16 cellular contexts compared by ENCODE assay signal in genomic region chr22:17675584-17675983, GRCh38. TPM values are rescaled to one million over a fixed set of nuclear protein-coding genes. Genes with fewer than 3 reads are reported as not detected.
DNase-seq lines count a peak whose midpoint lies in the region; ATAC-seq and TF ChIP-seq lines count a peak whose summit lies in the region.
"Had no signal": no experiment of that assay in that cellular context is flagged by ENCODE, and none has a peak within 500 bp of the region (broad histone marks: within the 10 kb centered on the region; RNA-seq: fewer than 3 reads in every experiment).

No MANE protein-coding gene starts in this region.

- intact Hi-C loops in IMR-90 (cut with micrococcal nuclease): no loop called here

- no peak overlapping the region for H2AK9ac ChIP-seq in IMR-90 (replicated peaks; ENCODE audit: low read depth, low read length, poor library complexity)

- H4K91ac ChIP-seq in IMR-90 (ENCODE audit: insufficient read depth, low read depth, low read length): no peak overlapping the region

- H3K27me3 ChIP-seq in IMR-90 (ENCODE audit: control insufficient read depth, insufficient read depth, low read length) (no peaks in the 10 kb centered on the region), neural cell (ENCODE audit: insufficient read depth, low read depth, low read length) (no peaks in the 10 kb centered on the region)

- no peak overlapping the region for H3K4ac ChIP-seq in IMR-90 (ENCODE audit: low read depth, low read length)

- ATAC-seq in IMR-90 (ENCODE audit: low read depth): no peak

- peak; percentile 4 for TF ChIP-seq EP300 in neural cell (conservative IDR thresholded peaks at IDR 0.05; ENCODE audit: poor library complexity, severe bottlenecking)

- dilution Hi-C loops in IMR-90 (cut with HindIII; ENCODE audit: low sequenced_read_pairs, unreplicated experiment): no loop called here

- H2AFZ ChIP-seq in IMR-90 (replicated peaks; ENCODE audit: low read length, poor library complexity): no peak overlapping the region
- H2AFZ ChIP-seq in neural cell (ENCODE audit: low read depth, low read length): no peak overlapping the region
- H2AFZ ChIP-seq: PC-9 had no signal

- in situ Hi-C loops in IMR-90 (cut with MboI; ENCODE audit: low sequenced_read_pairs): no loop called here

- H3K9me1 ChIP-seq in IMR-90 (ENCODE audit: insufficient read depth, low read length): peaks cover 9% of the 10 kb centered on the region

- H3K27ac ChIP-seq in IMR-90 (ENCODE audit: insufficient read depth, low read length) (no peak overlapping the region), neural cell (ENCODE audit: low read length) (peak overlapping the region; percentile 32)
- H3K27ac ChIP-seq: PC-9 had no signal

- WGBS in IMR-90 (ENCODE audit: extremely low coverage in 2 of 2, insufficient read length in 1 of 2), 2 experiments: no CpG with 5 or more reads among the region's 1 CpG

- H2BK15ac ChIP-seq in IMR-90 (ENCODE audit: low read depth, low read length): no peak overlapping the region

- H2BK5ac ChIP-seq in IMR-90 (ENCODE audit: low read depth, low read length, poor library complexity, severe bottlenecking): no peak overlapping the region

- no TSS peak for BruUV-seq in IMR-90 (replicated peaks; lab: Mats Ljungman, UMichigan)

- no peak for DNase-seq in IMR-90
- DNase-seq in NOMO-1 treated with DMSO at 0.1 percent for 48 hours (lab: John Stamatoyannopoulos, UW; ENCODE audit: unreplicated experiment): peak; percentile 72
- peak; percentile 11 for DNase-seq in amniotic epithelial cell (ENCODE audit: low read depth)
- no peak for DNase-seq in A172 (ENCODE audit: low spot score)
- DNase-seq in NCI-H69 (lab: John Stamatoyannopoulos, UW): no peak
- no peak for DNase-seq in NCI-H1105 (lab: John Stamatoyannopoulos, UW)
- DNase-seq in NK-92 treated with Interleukin-12 subunit alpha and Interleukin-12 subunit beta, amount 100 ng/mL, for 24 hours (lab: John Stamatoyannopoulos, UW): no peak
- DNase-seq: DMS79 treated with DMSO at 0.1 percent for 48 hours, HCEC 1CT, KBM-7, NCI-H1417, NCI-H187 treated with DMSO at 0.1 percent for 48 hours, NCI-H446, PC-9, T1000 had no signal

- peaks cover 22 to 56% of the 10 kb centered on the region in 2 experiments for H3K79me1 ChIP-seq in IMR-90 (ENCODE audit: low read depth in 1 of 2, low read length in 2 of 2)

- peaks cover 1% of the 10 kb centered on the region; the same call in 1 of the 2 replicates for H3K36me3 ChIP-seq in IMR-90 (ENCODE audit: control insufficient read depth, insufficient read depth, low read length)
- H3K36me3 ChIP-seq in neural cell (ENCODE audit: insufficient read depth, low read length): no peaks in the 10 kb centered on the region

- no peak overlapping the region for H2BK120ac ChIP-seq in IMR-90 (ENCODE audit: low read depth, low read length)

- H3K4me2 ChIP-seq in IMR-90 (ENCODE audit: low read depth, low read length) (no peak overlapping the region), neural cell (ENCODE audit: low read length) (no peak overlapping the region)
- H3K4me2 ChIP-seq: PC-9 had no signal

- no peaks in the 10 kb centered on the region for H3F3A ChIP-seq in neural cell (ENCODE audit: insufficient read depth, low read length, poor library complexity, severe bottlenecking)

- H3K18ac ChIP-seq in IMR-90 (ENCODE audit: low read depth, low read length): no peak overlapping the region

- peaks cover 4% of the 10 kb centered on the region; the same call in 1 of the 2 replicates for H4K20me1 ChIP-seq in IMR-90 (ENCODE audit: insufficient read depth, low read length)
- no peaks in the 10 kb centered on the region for H4K20me1 ChIP-seq in neural cell (ENCODE audit: insufficient read depth)

- H4K8ac ChIP-seq in IMR-90 (ENCODE audit: low read depth in 2 of 2, low read length in 2 of 2): no peak overlapping the region

- H4K5ac ChIP-seq in IMR-90 (ENCODE audit: low read depth, low read length): no peak overlapping the region

- CTCF ChIA-PET in IMR-90 (lab: Yijun Ruan, JAX): no interaction called here

- no peak overlapping the region for H2BK20ac ChIP-seq in IMR-90 (ENCODE audit: low read depth, low read length)

- H3K9ac ChIP-seq in IMR-90 (ENCODE audit: low read depth, low read length) (no peak overlapping the region), neural cell (ENCODE audit: low read length) (no peak overlapping the region)

- no peak overlapping the region for H3K14ac ChIP-seq in IMR-90 (replicated peaks; ENCODE audit: low read depth, low read length)

- TF ChIP-seq CTCF in IMR-90 (conservative IDR thresholded peaks at IDR 0.05; ENCODE audit: low read depth, low read length) (no peak), neural cell (IDR thresholded peaks at IDR 0.05; ENCODE audit: poor library complexity, severe bottlenecking) (no peak)

- peaks cover 7% of the 10 kb centered on the region; the same call in 1 of the 2 replicates for H3K4me1 ChIP-seq in IMR-90 (ENCODE audit: control insufficient read depth, insufficient read depth, low read length)

- H3K9me3 ChIP-seq in IMR-90 (ENCODE audit: control insufficient read depth, insufficient read depth, low read length) (no peaks in the 10 kb centered on the region), neural cell (ENCODE audit: low read length) (no peaks in the 10 kb centered on the region)

- H3K4me3 ChIP-seq in IMR-90 (ENCODE audit: insufficient read depth, low read depth, low read length) (no peak overlapping the region), neural cell (ENCODE audit: low read length) (no peak overlapping the region)
- H3K4me3 ChIP-seq: PC-9 had no signal

- POLR2A ChIA-PET in IMR-90 (lab: Charles Lee; ENCODE audit: unreplicated experiment): no interaction called here

- no peak overlapping the region for H2AK5ac ChIP-seq in IMR-90 (ENCODE audit: low read depth, low read length)

- no peak overlapping the region for H3K56ac ChIP-seq in IMR-90 (ENCODE audit: extremely low read depth, insufficient read depth, low read length)

- TF ChIP-seq RAD21 in IMR-90 (IDR thresholded peaks at IDR 0.05; ENCODE audit: low read length) (no peak), neural cell (conservative IDR thresholded peaks at IDR 0.05) (no peak)

- H3K23ac ChIP-seq in IMR-90 (ENCODE audit: low read depth, low read length): no peak overlapping the region

- TF ChIP-seq POLR2A in IMR-90 (IDR thresholded peaks at IDR 0.05; ENCODE audit: low read depth, low read length): no peak

- H3K9me2 ChIP-seq in neural cell (ENCODE audit: insufficient read depth, low read length): no peaks in the 10 kb centered on the region

- H3K79me2 ChIP-seq in neural cell (replicated peaks; ENCODE audit: insufficient read depth, low read length): no peaks in the 10 kb centered on the region

TF ChIP-seq in IMR-90, 13 proteins besides CTCF, POLR2A, EP300 and RAD21:
- TF ChIP-seq MAZ (IDR thresholded peaks at IDR 0.05; ENCODE audit: borderline replicate concordance, low read depth, low read length): no peak
- peak; percentile 47; the same call in 1 of the 2 replicates for TF ChIP-seq CEBPB (IDR thresholded peaks at IDR 0.05; ENCODE audit: low read depth, low read length)
- no peak for TF ChIP-seq FOS (IDR thresholded peaks at IDR 0.05; ENCODE audit: low read depth, low read length)

TF ChIP-seq in neural cell, 6 proteins besides CTCF, POLR2A, EP300 and RAD21:
- peak; percentile 39 for TF ChIP-seq POLR2AphosphoS5 (IDR thresholded peaks at IDR 0.05)
- TF ChIP-seq EZH2 (IDR thresholded peaks at IDR 0.05; ENCODE audit: borderline replicate concordance, insufficient read depth, low read length, poor library complexity, severe bottlenecking): no peak
- no peak for TF ChIP-seq MXI1 (conservative IDR thresholded peaks at IDR 0.05; ENCODE audit: poor library complexity, severe bottlenecking)
- TF ChIP-seq SMC3 (conservative IDR thresholded peaks at IDR 0.05; ENCODE audit: poor library complexity): no peak
- no peak for TF ChIP-seq REST (IDR thresholded peaks at IDR 0.05; ENCODE audit: borderline replicate concordance)

RNA-seq across cellular contexts. Expression of gene BCL2L13, which starts 37.0 kb away (rescaled TPM):
- total RNA-seq in IMR-90 (2012; rRNA removed): 77.5 and 86.7 TPM in 2 replicates
- polyA plus RNA-seq in IMR-90 (2012; rRNA removed) (39.6 and 42.6 TPM in 2 replicates), neural cell (20.8 and 21.6 TPM in 2 replicates)
- polyA plus RNA-seq in IMR-90 (2012; cell fraction: cytosol; rRNA removed): 29.4 and 36.3 TPM in 2 replicates
- polyA plus RNA-seq in IMR-90 (2012; cell fraction: nucleus; rRNA removed; ENCODE audit: low replicate concordance): 15.2 and 32.7 TPM in 2 replicates
- 42.1 and 47.7 TPM in 2 replicates for polyA minus RNA-seq in neural cell
- 47.5 and 58.9 TPM in 2 replicates for total RNA-seq in A172 (2014; rRNA removed; shearing (Covaris generic))

RNA-seq across cellular contexts. Expression of gene ATP6V1E1, which starts 47.0 kb away (rescaled TPM):
- total RNA-seq in IMR-90 (2012; rRNA removed): 144 and 151 TPM in 2 replicates
- 123 and 148 TPM in 2 replicates for polyA plus RNA-seq in IMR-90 (2012; rRNA removed)
- polyA plus RNA-seq in IMR-90 (2012; cell fraction: cytosol; rRNA removed): 46.0 and 80.4 TPM in 2 replicates
- polyA plus RNA-seq in IMR-90 (2012; cell fraction: nucleus; rRNA removed; ENCODE audit: low replicate concordance): 14.4 and 72.5 TPM in 2 replicates
- polyA plus RNA-seq in neural cell: 180 and 224 TPM in 2 replicates
- polyA minus RNA-seq in neural cell: 115 and 137 TPM in 2 replicates
- 183 and 220 TPM in 2 replicates for total RNA-seq in A172 (2014; rRNA removed; shearing (Covaris generic))

Comparison
In these comparisons a context has a peak if more than half of its experiments do, and no peak if none do; other contexts are left out.
1. DNase-seq: peak in NOMO-1 treated with DMSO at 0.1 percent for 48 hours (single experiment) and amniotic epithelial cell (single experiment); none in IMR-90 (single experiment), A172 (single experiment), NCI-H69 (single experiment), NCI-H1105 (single experiment) and NK-92 treated with Interleukin-12 subunit alpha and Interleukin-12 subunit beta, amount 100 ng/mL, for 24 hours (single experiment).